8 cellular contexts compared by ENCODE assay signal in the genomic region with DNA sequence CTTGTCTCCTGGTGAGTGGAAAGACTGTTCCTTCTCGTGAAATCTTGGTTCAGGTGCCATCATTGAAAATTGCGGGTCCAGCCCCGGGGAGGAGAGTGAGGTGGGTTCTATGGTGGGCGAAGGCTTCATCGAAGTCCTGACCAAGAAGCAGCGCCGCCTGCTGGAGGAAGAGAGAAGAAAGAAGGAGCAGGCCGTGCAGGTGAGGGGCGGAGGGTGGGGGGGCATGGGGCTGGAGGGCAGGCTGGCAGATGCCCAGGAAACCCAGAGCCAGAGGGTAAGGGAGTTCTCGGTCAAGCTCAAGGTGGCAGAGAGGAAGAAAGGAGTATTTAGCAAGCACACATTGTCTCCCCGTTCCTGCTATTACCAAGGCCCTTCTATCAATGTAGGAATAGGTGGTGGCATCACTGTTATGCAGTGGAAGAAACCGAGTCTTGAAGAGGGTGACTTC. TPM values are rescaled to one million over a fixed set of nuclear protein-coding genes. Genes with fewer than 3 reads are reported as not detected.
DNase-seq lines count a peak whose midpoint lies in the region; ATAC-seq and TF ChIP-seq lines count a peak whose summit lies in the region.

No MANE protein-coding gene starts in this region.

- H3K9me3 Mint-ChIP-seq in naive B cell, result no peaks in the 10 kb centered on the region
- no peaks in the 10 kb centered on the region for H3K9me3 Mint-ChIP-seq in type B pancreatic cell

- peak; percentile 76 for TF ChIP-seq CTCF in type B pancreatic cell (conservative IDR thresholded peaks at IDR 0.05)
- no peak for TF ChIP-seq CTCF in omental fat pad (IDR thresholded peaks at IDR 0.05)

- H3K27ac Mint-ChIP-seq in naive B cell, result peak overlapping the region in 2 of 6 donors; percentile 23 to 69
- peak overlapping the region; percentile 48 for H3K27ac Mint-ChIP-seq in type B pancreatic cell

- peak; percentile 61 for DNase-seq in COLO668 (lab: John Stamatoyannopoulos, UW; ENCODE audit: unreplicated experiment)
- peak; percentile 16 to 34 for DNase-seq in Kasumi-1 (lab: John Stamatoyannopoulos, UW)
- DNase-seq in activated CD4-positive, alpha-beta T cell treated with anti-CD3 and anti-CD28 coated beads for 48 hours, result peak; percentile 70
- DNase-seq in dermis microvascular lymphatic vessel endothelial cell (ENCODE audit: low read depth in 2 of 2), result peak; percentile 17 to 44
- peak; percentile 47 for DNase-seq in naive B cell
- no peak for DNase-seq in type B pancreatic cell (ENCODE audit: extremely low spot score, unreplicated experiment)
- no peak for DNase-seq in omental fat pad (ENCODE audit: low spot score)

- H3K4me1 Mint-ChIP-seq in naive B cell (peaks cover 4 to 14% (median 12%) of the 10 kb centered on the region in 3 donors), type B pancreatic cell (ENCODE audit: unreplicated experiment) (no peaks in the 10 kb centered on the region)

- ATAC-seq in naive B cell (ENCODE audit: low read depth in 2 of 2) (peak; percentile 48 to 70), GM18907 (IDR thresholded peaks at IDR 0.05; ENCODE audit: unreplicated experiment) (no peak), omental fat pad (ENCODE audit: low FRiP score) (no peak)

- H3K27me3 Mint-ChIP-seq in naive B cell, result no peaks in the 10 kb centered on the region
- H3K27me3 Mint-ChIP-seq in type B pancreatic cell, result no peaks in the 10 kb centered on the region

- H3K36me3 Mint-ChIP-seq in naive B cell (peaks cover 10 to 28% of the 10 kb centered on the region in 2 donors), type B pancreatic cell (peaks cover 22% of the 10 kb centered on the region)

- H3K4me3 Mint-ChIP-seq in naive B cell (peak overlapping the region in 2 of 8 donors; percentile 10 to 35), type B pancreatic cell (no peak overlapping the region)

RNA-seq across cellular contexts. Expression of a gene that starts 24.3 kb away (rescaled TPM):
- 21.1 and 28.4 TPM in 2 replicates for total RNA-seq in dermis microvascular lymphatic vessel endothelial cell
- polyA plus RNA-seq in naive B cell (ENCODE audit: low read depth in 6 of 6), result 1 to 10 TPM in 5 of 6 donors, under 1 TPM in 1; 0.75 to 7.4 (median 3.7) TPM
- total RNA-seq in type B pancreatic cell (ENCODE audit: low replicate concordance), result 48.7 and 55.4 TPM in 2 replicates
- total RNA-seq in omental fat pad, result 10 to 100 TPM; 18.7 to 23.5 (median 19.7) TPM

RNA-seq across cellular contexts. Expression of a gene that starts 52.6 kb away (rescaled TPM):
- 14.0 and 20.6 TPM in 2 replicates for total RNA-seq in dermis microvascular lymphatic vessel endothelial cell
- 10 to 100 TPM; 16.8 to 30.6 (median 21.3) TPM for polyA plus RNA-seq in naive B cell (ENCODE audit: low read depth in 6 of 6)
- total RNA-seq in type B pancreatic cell (ENCODE audit: low replicate concordance), result 25.9 and 36.8 TPM in 2 replicates
- 10 to 100 TPM; 25.0 to 38.5 (median 32.7) TPM for total RNA-seq in omental fat pad

Comparison
In these comparisons a context has a peak if more than half of its experiments do, and no peak if none do; other contexts are left out.
1. DNase-seq: peak in COLO668 (single experiment), Kasumi-1 (2 of 2), activated CD4-positive, alpha-beta T cell treated with anti-CD3 and anti-CD28 coated beads for 48 hours (single experiment), dermis microvascular lymphatic vessel endothelial cell (2 of 2) and naive B cell (single experiment); none in type B pancreatic cell (single experiment) and omental fat pad (single experiment).
2. ATAC-seq: peak in naive B cell (2 of 2); none in GM18907 (single experiment) and omental fat pad (single experiment).